In genomic region chr6:20286968-20287565, GRCh38 we compare ENCODE assay signal across 31 cellular contexts.
A peak's percentile ranks its signal among the peaks of the same experiment; 100 is the strongest.
DNase-seq lines count a peak whose midpoint lies in the region; ATAC-seq, FAIRE-seq and TF ChIP-seq lines count a peak whose summit lies in the region.
"Had no signal": no experiment of that assay in that cellular context is flagged by ENCODE, and none has a peak within 500 bp of the region (broad histone marks: within the 10 kb centered on the region; RNA-seq: fewer than 3 reads in every experiment).

No MANE protein-coding gene starts in this region.

- no peak for TF ChIP-seq CTCF in H9 (conservative IDR thresholded peaks at IDR 0.05)
- no peak for TF ChIP-seq CTCF in D721Med (IDR thresholded peaks at IDR 0.05; ENCODE audit: insufficient read depth, missing control alignments)

- H3K4me1 Mint-ChIP-seq in H9: no peaks in the 10 kb centered on the region
- H3K4me1 Mint-ChIP-seq: endodermal cell had no signal

- H2BK5ac ChIP-seq in H9 (ENCODE audit: insufficient read length, low read length): no peak overlapping the region

- FAIRE-seq in D721Med (lab: Jason Lieb, UNC): no peak
- FAIRE-seq: astrocyte, H1, keratinocyte, urothelium cell line had no signal

- no peak overlapping the region for H2BK12ac ChIP-seq in H9 (ENCODE audit: insufficient read length, low read depth, low read length)

- H3K27ac Mint-ChIP-seq in H9: no peak overlapping the region
- H3K27ac Mint-ChIP-seq: activated CD4-positive, alpha-beta T cell treated with anti-CD3 and anti-CD28 coated beads for 36 hours; activated naive CD8-positive, alpha-beta T cell treated with anti-CD3 and anti-CD28 coated beads for 36 hours; endodermal cell; natural killer cell treated with Interleukin-12 subunit alpha and Interleukin-12 subunit beta and Interleukin-15 and Interleukin-18, amount 100 ng/mL, for 72 hours had no signal

- no peak overlapping the region for H3K23ac ChIP-seq in H9 (ENCODE audit: insufficient read length, low read depth, low read length)

- no peaks in the 10 kb centered on the region for H4K20me1 ChIP-seq in H9 (ENCODE audit: control insufficient read depth, insufficient read depth, insufficient read length)
- H4K20me1 ChIP-seq: BLaER1 treated with 17β-estradiol and CSF1 and Interleukin-3, amounts not matched to agents 10 nM and 100 nM had no signal

- peaks cover 0 to 6% of the 10 kb centered on the region in 2 experiments; a peak in 3 of 5 replicates for H3K9me3 Mint-ChIP-seq in H9

- no peaks in the 10 kb centered on the region for H3K27me3 ChIP-seq in H9 (ENCODE audit: insufficient read depth, low read length)
- H3K27me3 ChIP-seq: BLaER1 treated with 17β-estradiol and CSF1 and Interleukin-3, amounts not matched to agents 10 nM and 100 nM had no signal

- no peak overlapping the region for H3T11ph ChIP-seq in H9 (ENCODE audit: low read length)

- no peak overlapping the region for H3K56ac ChIP-seq in H9 (ENCODE audit: insufficient read length, low read depth, low read length)

- peak; percentile 38 for DNase-seq in ELR (ENCODE audit: low read depth)
- no peak for DNase-seq in H9
- peak; percentile 10 for DNase-seq in NCI-H69 (lab: John Stamatoyannopoulos, UW)
- DNase-seq in fibroblast of gingiva (ENCODE audit: low read depth): peak; percentile 60
- no peak for DNase-seq in NCI-H2227 (lab: John Stamatoyannopoulos, UW; ENCODE audit: unreplicated experiment)
- no peak for DNase-seq in D721Med (ENCODE audit: insufficient read length, low spot score)
- DNase-seq: activated CD4-positive, alpha-beta T cell treated with anti-CD3 and anti-CD28 coated beads for 36 hours; activated effector memory CD4-positive, alpha-beta T cell treated with anti-CD3 and anti-CD28 coated beads, Interleukin-2, amount 50 U/mL, for 16 hours; activated naive CD8-positive, alpha-beta T cell treated with anti-CD3 and anti-CD28 coated beads for 36 hours; activated T-cell treated with anti-CD3 and anti-CD28 coated beads for 4 hours; central memory CD4-positive, alpha-beta T cell; COR-L47; DND-41; endodermal cell; KBM-7; left ventricle myocardium superior; mucosa of descending colon; NCI-H1436; NCI-H2107; NCI-H510A; stimulated activated naive CD4-positive, alpha-beta T cell; T-helper 2 cell had no signal

- no peak overlapping the region for H3K14ac ChIP-seq in H9 (ENCODE audit: insufficient read depth, low read length)

- no peaks in the 10 kb centered on the region for H3K9me3 ChIP-seq in H9 (ENCODE audit: control insufficient read depth, low read depth, low read length)
- H3K9me3 ChIP-seq: mucosa of descending colon had no signal

- no peaks in the 10 kb centered on the region for H3K79me1 ChIP-seq in H9 (ENCODE audit: insufficient read depth, low read depth, low read length, poor library complexity, severe bottlenecking)

- H3K36me3 Mint-ChIP-seq in H9 (ENCODE audit: insufficient read depth in 1 of 3, low read depth in 3 of 3): 0 out of 7 replicates have a peak, but pooled peaks cover 0 to 4% (median 0%) of the 10 kb centered on the region in 3 experiments
- H3K36me3 Mint-ChIP-seq: activated naive CD8-positive, alpha-beta T cell treated with anti-CD3 and anti-CD28 coated beads for 36 hours had no signal

- no peak overlapping the region for H3K27ac ChIP-seq in H9 (ENCODE audit: insufficient read length, low read depth, low read length)
- H3K27ac ChIP-seq: BLaER1 treated with 17β-estradiol and CSF1 and Interleukin-3, amounts not matched to agents 10 nM and 100 nM had no signal

- no peak overlapping the region for H4K5ac ChIP-seq in H9 (ENCODE audit: insufficient read length, low read depth, low read length)

- ATAC-seq in HG02884 (IDR thresholded peaks at IDR 0.05; ENCODE audit: unreplicated experiment): no peak
- ATAC-seq in GM21528 (IDR thresholded peaks at IDR 0.05; ENCODE audit: low FRiP score, unreplicated experiment): no peak
- ATAC-seq: activated CD4-positive, alpha-beta T cell treated with anti-CD3 and anti-CD28 coated beads for 36 hours; esophagus mucosa; left ventricle myocardium superior; mucosa of descending colon; natural killer cell treated with Interleukin-12 subunit alpha and Interleukin-12 subunit beta and Interleukin-15 and Interleukin-18, amount 100 ng/mL, for 72 hours had no signal

- no peaks in the 10 kb centered on the region for H3K27me3 Mint-ChIP-seq in H9 (ENCODE audit: low read depth)

- H3K23me2 ChIP-seq in H9 (ENCODE audit: insufficient read length, low read depth, low read length, poor library complexity, severe bottlenecking): no peaks in the 10 kb centered on the region

- no peak overlapping the region for H3K4me2 ChIP-seq in H9 (ENCODE audit: insufficient read depth, insufficient read length, low read length)
- H3K4me2 ChIP-seq: BLaER1 treated with 17β-estradiol and CSF1 and Interleukin-3, amounts not matched to agents 10 nM and 100 nM had no signal

- H2AFZ ChIP-seq in H9 (ENCODE audit: low read length): no peak overlapping the region

- H4K8ac ChIP-seq in H9 (replicated peaks; ENCODE audit: insufficient read length, low read depth, low read length): no peak overlapping the region

- H3K18ac ChIP-seq in H9 (ENCODE audit: insufficient read length, low read depth, low read length): no peak overlapping the region

- H2BK15ac ChIP-seq in H9 (ENCODE audit: low read depth, low read length): no peak overlapping the region

- H4K91ac ChIP-seq in H9 (ENCODE audit: insufficient read length, low read depth, low read length): no peak overlapping the region

- no peak overlapping the region for H3K9ac ChIP-seq in H9 (ENCODE audit: extremely low read depth, insufficient read length, low read length)
- H3K9ac ChIP-seq: BLaER1 treated with 17β-estradiol and CSF1 and Interleukin-3, amounts not matched to agents 10 nM and 100 nM had no signal

- no peak overlapping the region for H3K4ac ChIP-seq in H9 (ENCODE audit: low read depth, low read length)

- WGBS in H9 (ENCODE audit: extremely low coverage, insufficient read length, low lambda C conversion rate): no CpG with 5 or more reads among the region's 1 CpG

- H2AK5ac ChIP-seq in H9 (ENCODE audit: insufficient read length, low read length): no peak overlapping the region

- no peak overlapping the region for H3K4me3 Mint-ChIP-seq in H9
- H3K4me3 Mint-ChIP-seq: activated CD4-positive, alpha-beta T cell treated with anti-CD3 and anti-CD28 coated beads for 36 hours; activated naive CD8-positive, alpha-beta T cell treated with anti-CD3 and anti-CD28 coated beads for 36 hours; endodermal cell; natural killer cell treated with Interleukin-12 subunit alpha and Interleukin-12 subunit beta and Interleukin-15 and Interleukin-18, amount 100 ng/mL, for 72 hours had no signal

- no peaks in the 10 kb centered on the region for H3K4me1 ChIP-seq in H9 (ENCODE audit: insufficient read depth, low read length)
- H3K4me1 ChIP-seq: BLaER1 treated with 17β-estradiol and CSF1 and Interleukin-3, amounts not matched to agents 10 nM and 100 nM had no signal

- H2BK120ac ChIP-seq in H9 (ENCODE audit: low read depth, low read length, poor library complexity, severe bottlenecking): peak overlapping the region; percentile 36

- no peak overlapping the region for H2BK20ac ChIP-seq in H9 (ENCODE audit: low read depth, low read length, poor library complexity, severe bottlenecking)

- no peaks in the 10 kb centered on the region for H3K79me2 ChIP-seq in H9 (ENCODE audit: insufficient read depth, low read length)

Comparison
In these comparisons a context has a peak if more than half of its experiments do, and no peak if none do; other contexts are left out.
1. DNase-seq: peak in ELR (single experiment), NCI-H69 (single experiment) and fibroblast of gingiva (single experiment); none in H9 (single experiment), NCI-H2227 (single experiment) and D721Med (single experiment).